Comparison of ENCODE assay signal across 20 cellular contexts in genomic region chr11:12142909-12143308, GRCh38. TPM values are rescaled to one million over a fixed set of nuclear protein-coding genes. Genes with fewer than 3 reads are reported as not detected.
DNase-seq lines count a peak whose midpoint lies in the region; ATAC-seq and TF ChIP-seq lines count a peak whose summit lies in the region.
"Had no signal": no experiment of that assay in that cellular context is flagged by ENCODE, and none has a peak within 500 bp of the region (broad histone marks: within the 10 kb centered on the region; RNA-seq: fewer than 3 reads in every experiment).

No MANE protein-coding gene starts in this region.

- H3K4me1 ChIP-seq in gastroesophageal sphincter = peaks cover 11 to 70% (median 38%) of the 10 kb centered on the region in 3 donors
- peaks cover 76% of the 10 kb centered on the region for H3K4me1 ChIP-seq in testis

- H3K9me3 ChIP-seq in gastroesophageal sphincter = no peaks in the 10 kb centered on the region
- H3K9me3 ChIP-seq in testis = no peaks in the 10 kb centered on the region
- H3K9me3 ChIP-seq: right atrium auricular region had no signal

- no peak for DNase-seq in activated CD4-positive, alpha-beta T cell treated with anti-CD3 and anti-CD28 coated beads, Interleukin-2, amount 10 ng/mL, durations not matched to agents 24 days and 14 days
- DNase-seq in activated CD4-positive, alpha-beta T cell treated with anti-CD3 and anti-CD28 coated beads for 4 hours = no peak
- DNase-seq in activated CD8-positive, alpha-beta T cell treated with anti-CD3 and anti-CD28 coated beads, Interleukin-2, amount 10 ng/mL, durations not matched to agents 7 days and 5 days = no peak
- DNase-seq in testis (no peak), erythroblast (lab: John Stamatoyannopoulos, UW) (no peak)
- DNase-seq: activated CD4-positive, CD25-positive, alpha-beta regulatory T cell; activated effector memory CD4-positive, alpha-beta T cell treated with Interleukin-2 at 50 U/mL for 16 hours; central memory CD4-positive, alpha-beta T cell; GM23248; hypothalamus; left cardiac atrium; NCI-H1417 treated with DMSO at 0.1 percent for 48 hours; NCI-H345; stimulated activated CD4-positive, alpha-beta T cell treated with anti-CD3 and anti-CD28 coated beads, Interleukin-4, amount 100 ng/mL, for 4 hours had no signal

- 43 to 60% methylated on average over 2 to 3 of the region's 3 CpGs for WGBS in gastroesophageal sphincter (ENCODE audit: low coverage in 1 of 2), 2 donors
- 67 to 92% methylated on average over 3 of the region's 3 CpGs for WGBS in testis, 2 donors

- no peaks in the 10 kb centered on the region for H3K27me3 ChIP-seq in gastroesophageal sphincter
- no peaks in the 10 kb centered on the region for H3K27me3 ChIP-seq in testis
- H3K27me3 ChIP-seq: right atrium auricular region had no signal

- TF ChIP-seq POLR2A in gastroesophageal sphincter (IDR thresholded peaks at IDR 0.05) (no peak), testis (IDR thresholded peaks at IDR 0.05) (no peak), erythroblast (IDR thresholded peaks at IDR 0.05; ENCODE audit: low read length) (no peak)

- no peak overlapping the region for H3K4me3 ChIP-seq in gastroesophageal sphincter
- H3K4me3 ChIP-seq in testis = no peak overlapping the region
- H3K4me3 ChIP-seq: GM23248, right atrium auricular region had no signal

- ATAC-seq in activated CD8-positive, alpha-beta T cell treated with anti-CD3 and anti-CD28 coated beads, Interleukin-2, amount 10 ng/mL, durations not matched to agents 7 days and 5 days = no peak
- ATAC-seq in gastroesophageal sphincter (no peak), HG02759 (IDR thresholded peaks at IDR 0.05; ENCODE audit: unreplicated experiment) (no peak), HG03175 (IDR thresholded peaks at IDR 0.05; ENCODE audit: unreplicated experiment) (no peak)
- ATAC-seq: left cardiac atrium; stimulated activated memory B cell treated with anti-CD40 and anti-IgM and Interleukin-4, amounts not matched to agents 10 μg/mL and 1 μg/mL and 100 μg/mL, for 72 hours had no signal

- peaks cover 76% of the 10 kb centered on the region for H3K4me1 Mint-ChIP-seq in activated CD4-positive, alpha-beta T cell treated with anti-CD3 and anti-CD28 coated beads, Interleukin-2, amount 10 ng/mL, durations not matched to agents 24 days and 14 days
- peaks cover 53% of the 10 kb centered on the region for H3K4me1 Mint-ChIP-seq in activated CD8-positive, alpha-beta T cell treated with anti-CD3 and anti-CD28 coated beads, Interleukin-2, amount 10 ng/mL, durations not matched to agents 7 days and 5 days (ENCODE audit: low read depth)
- H3K4me1 Mint-ChIP-seq: stimulated activated memory B cell treated with anti-CD40 and anti-IgM and Interleukin-4, amounts not matched to agents 10 μg/mL and 1 μg/mL and 100 μg/mL, for 72 hours had no signal

- CTCF ChIA-PET in activated CD8-positive, alpha-beta T cell treated with anti-CD3 and anti-CD28 coated beads, Interleukin-2, amount 10 ng/mL, durations not matched to agents 7 days and 5 days (lab: Charles Lee) = interaction anchor here (0.6 to 3.4 kb wide), 9 partner anchors 16 to 94 kb away, joined by 3 to 14 read pairs (median 4); no protein-coding TSS in a partner anchor

- intact Hi-C loops in activated CD4-positive, alpha-beta T cell treated with anti-CD3 and anti-CD28 coated beads, Interleukin-2, amount 10 ng/mL, durations not matched to agents 24 days and 14 days (cut with micrococcal nuclease) = loop anchor here (1.0 kb wide), 1 partner anchor 8 kb away; no protein-coding TSS in a partner anchor
- intact Hi-C loops in testis (cut with DNase I; ENCODE audit: low total_unique reads) = no loop called here

- H3K36me3 Mint-ChIP-seq in activated CD4-positive, alpha-beta T cell treated with anti-CD3 and anti-CD28 coated beads, Interleukin-2, amount 10 ng/mL, durations not matched to agents 24 days and 14 days (ENCODE audit: low read depth) = peaks cover 69% of the 10 kb centered on the region
- H3K36me3 Mint-ChIP-seq in activated CD8-positive, alpha-beta T cell treated with anti-CD3 and anti-CD28 coated beads, Interleukin-2, amount 10 ng/mL, durations not matched to agents 7 days and 5 days (ENCODE audit: low read depth) = peaks cover 31% of the 10 kb centered on the region
- H3K36me3 Mint-ChIP-seq: stimulated activated memory B cell treated with anti-CD40 and anti-IgM and Interleukin-4, amounts not matched to agents 10 μg/mL and 1 μg/mL and 100 μg/mL, for 72 hours had no signal

- H3K9me3 Mint-ChIP-seq in activated CD4-positive, alpha-beta T cell treated with anti-CD3 and anti-CD28 coated beads, Interleukin-2, amount 10 ng/mL, durations not matched to agents 24 days and 14 days = peaks cover 15% of the 10 kb centered on the region
- H3K9me3 Mint-ChIP-seq in activated CD8-positive, alpha-beta T cell treated with anti-CD3 and anti-CD28 coated beads, Interleukin-2, amount 10 ng/mL, durations not matched to agents 7 days and 5 days (ENCODE audit: insufficient read depth) = no peaks in the 10 kb centered on the region
- H3K9me3 Mint-ChIP-seq: nephron; stimulated activated memory B cell treated with anti-CD40 and anti-IgM and Interleukin-4, amounts not matched to agents 10 μg/mL and 1 μg/mL and 100 μg/mL, for 72 hours had no signal

- TF ChIP-seq EP300 in gastroesophageal sphincter (IDR thresholded peaks at IDR 0.05) = no peak

- peak overlapping the region; percentile 38 for H3K4me3 Mint-ChIP-seq in activated CD4-positive, alpha-beta T cell treated with anti-CD3 and anti-CD28 coated beads, Interleukin-2, amount 10 ng/mL, durations not matched to agents 24 days and 14 days
- H3K4me3 Mint-ChIP-seq in activated CD8-positive, alpha-beta T cell treated with anti-CD3 and anti-CD28 coated beads, Interleukin-2, amount 10 ng/mL, durations not matched to agents 7 days and 5 days = no peak overlapping the region
- H3K4me3 Mint-ChIP-seq: nephron; stimulated activated memory B cell treated with anti-CD40 and anti-IgM and Interleukin-4, amounts not matched to agents 10 μg/mL and 1 μg/mL and 100 μg/mL, for 72 hours had no signal

- H3K36me3 ChIP-seq in gastroesophageal sphincter (no peaks in the 10 kb centered on the region), testis (ENCODE audit: low read depth, missing control alignments) (no peaks in the 10 kb centered on the region)
- H3K36me3 ChIP-seq: right atrium auricular region had no signal

- H3K27me3 Mint-ChIP-seq in activated CD4-positive, alpha-beta T cell treated with anti-CD3 and anti-CD28 coated beads, Interleukin-2, amount 10 ng/mL, durations not matched to agents 24 days and 14 days = no peaks in the 10 kb centered on the region
- no peaks in the 10 kb centered on the region for H3K27me3 Mint-ChIP-seq in activated CD8-positive, alpha-beta T cell treated with anti-CD3 and anti-CD28 coated beads, Interleukin-2, amount 10 ng/mL, durations not matched to agents 7 days and 5 days (ENCODE audit: low read depth)

- peak overlapping the region; percentile 78 for H3K27ac Mint-ChIP-seq in activated CD4-positive, alpha-beta T cell treated with anti-CD3 and anti-CD28 coated beads, Interleukin-2, amount 10 ng/mL, durations not matched to agents 24 days and 14 days
- H3K27ac Mint-ChIP-seq in activated CD8-positive, alpha-beta T cell treated with anti-CD3 and anti-CD28 coated beads, Interleukin-2, amount 10 ng/mL, durations not matched to agents 7 days and 5 days = peak overlapping the region; percentile 75
- H3K27ac Mint-ChIP-seq: stimulated activated memory B cell treated with anti-CD40 and anti-IgM and Interleukin-4, amounts not matched to agents 10 μg/mL and 1 μg/mL and 100 μg/mL, for 72 hours had no signal

- POLR2A ChIA-PET in activated CD8-positive, alpha-beta T cell treated with anti-CD3 and anti-CD28 coated beads, Interleukin-2, amount 10 ng/mL, durations not matched to agents 7 days and 5 days (lab: Charles Lee) = no interaction called here

- TF ChIP-seq CTCF in gastroesophageal sphincter (IDR thresholded peaks at IDR 0.05) (no peak), testis (IDR thresholded peaks at IDR 0.05) (no peak)

- H3K27ac ChIP-seq in gastroesophageal sphincter (peak overlapping the region in 3 of 4 donors; percentile 82 to 90 (median 84)), testis (peak overlapping the region; percentile 80 to 87)
- H3K27ac ChIP-seq: GM23248 had no signal

RNA-seq across cellular contexts. Expression of gene MICAL2, which starts 32.5 kb away (rescaled TPM):
- 501 and 510 TPM in 2 replicates for total RNA-seq in activated CD4-positive, alpha-beta T cell treated with anti-CD3 and anti-CD28 coated beads, Interleukin-2, amount 10 ng/mL, durations not matched to agents 24 days and 14 days
- 10 to 100 TPM; 34.9 to 37.5 TPM for total RNA-seq in activated CD8-positive, alpha-beta T cell treated with anti-CD3 and anti-CD28 coated beads, Interleukin-2, amount 10 ng/mL, durations not matched to agents 7 days and 5 days
- 100 to 1,000 TPM; 196 to 550 (median 237) TPM for total RNA-seq in gastroesophageal sphincter
- 100 to 1,000 TPM; 401 to 461 TPM for total RNA-seq in testis
- 224 TPM for polyA plus RNA-seq in testis (ENCODE audit: insufficient read depth, low read depth, low replicate concordance)

Comparison
In these comparisons a context has a peak if more than half of its experiments do, and no peak if none do; other contexts are left out.
1. RNA of gene MICAL2, which starts 32.5 kb away (total RNA-seq): 501 to 510 TPM in activated CD4-positive, alpha-beta T cell treated with anti-CD3 and anti-CD28 coated beads, Interleukin-2, amount 10 ng/mL, durations not matched to agents 24 days and 14 days, 401 to 461 TPM in testis and 196 to 550 TPM in gastroesophageal sphincter; 34.9 to 37.5 TPM in activated CD8-positive, alpha-beta T cell treated with anti-CD3 and anti-CD28 coated beads, Interleukin-2, amount 10 ng/mL, durations not matched to agents 7 days and 5 days; every median in the first group is over 4 times any median in the second.